In the genomic region with DNA sequence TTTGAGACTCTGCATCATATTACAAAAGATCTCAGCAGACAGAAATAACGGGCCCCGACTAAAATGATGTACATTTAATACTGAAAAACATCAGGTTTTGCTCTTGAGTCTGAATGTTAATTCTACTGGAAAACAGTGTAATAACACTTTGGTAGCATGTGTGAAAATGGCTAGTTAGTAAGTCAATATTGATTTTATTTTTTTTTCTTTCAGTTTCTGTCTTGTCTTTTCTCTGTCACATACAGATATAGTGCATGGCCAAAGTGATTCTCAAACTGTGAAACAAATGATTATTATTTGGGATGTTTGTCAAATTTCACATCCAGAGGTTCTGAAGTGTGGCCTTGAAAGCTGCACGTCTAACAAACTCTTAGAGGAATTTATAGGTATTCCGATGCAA, we compare ENCODE assay signal across 20 cellular contexts. TPM values are rescaled to one million over a fixed set of nuclear protein-coding genes. Genes with fewer than 3 reads are reported as not detected.
A peak's percentile ranks its signal among the peaks of the same experiment; 100 is the strongest.
DNase-seq lines count a peak whose midpoint lies in the region; ATAC-seq, FAIRE-seq and TF ChIP-seq lines count a peak whose summit lies in the region.
"Had no signal": no experiment of that assay in that cellular context is flagged by ENCODE, and none has a peak within 500 bp of the region (broad histone marks: within the 10 kb centered on the region; RNA-seq: fewer than 3 reads in every experiment).

No MANE protein-coding gene starts in this region.

- no peak for ATAC-seq in activated T-cell treated with anti-CD3 and anti-CD28 coated beads, Interleukin-2, amount 50 U/mL, for 72 hours (replicated peaks in 1 of 2)
- peak; percentile 19 for ATAC-seq in HG02852 (IDR thresholded peaks at IDR 0.05; ENCODE audit: unreplicated experiment)
- ATAC-seq in stimulated activated effector memory CD8-positive, alpha-beta T cell treated with anti-CD3 and anti-CD28 coated beads, Interleukin-12 subunit alpha, Interleukin-12 subunit beta, amount 100 ng/mL, for 72 hours, result no peak
- ATAC-seq: left cardiac atrium had no signal

- no peak overlapping the region for H2AFZ ChIP-seq in astrocyte (ENCODE audit: low read depth, low read length)
- H2AFZ ChIP-seq: GM23248 had no signal

- H3K4me3 Mint-ChIP-seq in activated T-cell treated with anti-CD3 and anti-CD28 coated beads, Interleukin-2, amount 50 U/mL, for 72 hours, result no peak overlapping the region
- H3K4me3 Mint-ChIP-seq in astrocyte (ENCODE audit: unreplicated experiment), result no peak overlapping the region
- no peak overlapping the region for H3K4me3 Mint-ChIP-seq in stimulated activated effector memory CD8-positive, alpha-beta T cell treated with anti-CD3 and anti-CD28 coated beads, Interleukin-12 subunit alpha, Interleukin-12 subunit beta, amount 100 ng/mL, for 72 hours

- no peak for TF ChIP-seq CTCF in astrocyte (IDR thresholded peaks at IDR 0.05; ENCODE audit: insufficient read depth, low read depth, low read length)

- H3K36me3 Mint-ChIP-seq in activated T-cell treated with anti-CD3 and anti-CD28 coated beads, Interleukin-2, amount 50 U/mL, for 72 hours (ENCODE audit: insufficient read depth in 2 of 2), result peaks cover 4 to 34% of the 10 kb centered on the region in 2 donors
- peaks cover 5% of the 10 kb centered on the region for H3K36me3 Mint-ChIP-seq in astrocyte (ENCODE audit: low read depth, unreplicated experiment)
- H3K36me3 Mint-ChIP-seq in stimulated activated effector memory CD8-positive, alpha-beta T cell treated with anti-CD3 and anti-CD28 coated beads, Interleukin-12 subunit alpha, Interleukin-12 subunit beta, amount 100 ng/mL, for 72 hours, result peaks cover 100% of the 10 kb centered on the region

- no peak for DNase-seq in activated T-cell treated with anti-CD3 and anti-CD28 coated beads, Interleukin-2, amount 50 U/mL, for 72 hours
- no peak for DNase-seq in activated T-cell treated with anti-CD3 and anti-CD28 coated beads for 4 hours
- no peak for DNase-seq in astrocyte (ENCODE audit: low read depth)
- no peak for DNase-seq in stimulated activated effector memory CD8-positive, alpha-beta T cell treated with anti-CD3 and anti-CD28 coated beads, Interleukin-12 subunit alpha, Interleukin-12 subunit beta, amount 100 ng/mL, for 72 hours (ENCODE audit: low spot score in 2 of 2)
- DNase-seq in activated effector memory CD4-positive, alpha-beta T cell treated with anti-CD3 and anti-CD28 coated beads, Interleukin-2, amount 50 U/mL, for 16 hours, result no peak
- no peak for DNase-seq in occipital lobe (lab: John Stamatoyannopoulos, UW)
- no peak for DNase-seq in NCI-H2227 (lab: John Stamatoyannopoulos, UW; ENCODE audit: unreplicated experiment)
- DNase-seq: activated CD4-positive, alpha-beta T cell treated with anti-CD3 and anti-CD28 coated beads, Interleukin-2, amount 50 U/mL, for 48 hours; foreskin melanocyte; GM23248; left cardiac atrium; NCI-H1092 treated with DMSO at 0.1 percent for 48 hours; ovary; Peyer's patch; stimulated activated CD4-positive, alpha-beta T cell treated with anti-CD3 and anti-CD28 coated beads, Interleukin-2, amount 100 ng/mL, for 24 hours; substantia nigra had no signal

- no peaks in the 10 kb centered on the region for H3K27me3 ChIP-seq in astrocyte (ENCODE audit: insufficient read depth, low read length)
- H3K27me3 ChIP-seq: ovary, Peyer's patch had no signal

- H3K36me3 ChIP-seq in astrocyte (ENCODE audit: insufficient read depth, low read length), result peaks cover 71% of the 10 kb centered on the region
- H3K36me3 ChIP-seq: ovary had no signal

- peak overlapping the region; percentile 5 for H3K27ac ChIP-seq in astrocyte (ENCODE audit: low read depth, low read length)
- H3K27ac ChIP-seq: coronary artery, ovary, Peyer's patch had no signal

- no peaks in the 10 kb centered on the region for H4K20me1 ChIP-seq in astrocyte (ENCODE audit: insufficient read depth, low read length)

- H3K4me1 Mint-ChIP-seq in activated T-cell treated with anti-CD3 and anti-CD28 coated beads, Interleukin-2, amount 50 U/mL, for 72 hours (ENCODE audit: low read depth), result no peaks in the 10 kb centered on the region
- peaks cover 32% of the 10 kb centered on the region for H3K4me1 Mint-ChIP-seq in astrocyte (ENCODE audit: low read depth, unreplicated experiment)
- peaks cover 7% of the 10 kb centered on the region for H3K4me1 Mint-ChIP-seq in stimulated activated effector memory CD8-positive, alpha-beta T cell treated with anti-CD3 and anti-CD28 coated beads, Interleukin-12 subunit alpha, Interleukin-12 subunit beta, amount 100 ng/mL, for 72 hours

- H3K9me3 ChIP-seq in astrocyte (ENCODE audit: insufficient read depth, low read depth, low read length), result no peaks in the 10 kb centered on the region
- H3K9me3 ChIP-seq: ovary, Peyer's patch had no signal

- no peak for FAIRE-seq in astrocyte (lab: Jason Lieb, UNC)
- FAIRE-seq: endothelial cell of umbilical vein, G401.6 had no signal

- no peak overlapping the region for H3K4me3 ChIP-seq in astrocyte (ENCODE audit: insufficient read depth, low read depth, low read length)
- H3K4me3 ChIP-seq: coronary artery, GM23248, ovary, Peyer's patch had no signal

- peak overlapping the region; percentile 82 for H3K27ac Mint-ChIP-seq in activated T-cell treated with anti-CD3 and anti-CD28 coated beads, Interleukin-2, amount 50 U/mL, for 72 hours
- no peak overlapping the region for H3K27ac Mint-ChIP-seq in astrocyte (ENCODE audit: unreplicated experiment)
- H3K27ac Mint-ChIP-seq in stimulated activated effector memory CD8-positive, alpha-beta T cell treated with anti-CD3 and anti-CD28 coated beads, Interleukin-12 subunit alpha, Interleukin-12 subunit beta, amount 100 ng/mL, for 72 hours, result peak overlapping the region; percentile 80

- H3K4me2 ChIP-seq in astrocyte (ENCODE audit: low read length), result no peak overlapping the region

- H3K79me2 ChIP-seq in astrocyte (ENCODE audit: insufficient read depth, low read length), result peaks cover 8% of the 10 kb centered on the region

- no peak overlapping the region for H3K9ac ChIP-seq in astrocyte (ENCODE audit: low read length)
- H3K9ac ChIP-seq: GM23248 had no signal

- H3K4me1 ChIP-seq in astrocyte (ENCODE audit: insufficient read depth, low read length), result peaks cover 26% of the 10 kb centered on the region
- H3K4me1 ChIP-seq: Peyer's patch had no signal

- H3K9me3 Mint-ChIP-seq in activated T-cell treated with anti-CD3 and anti-CD28 coated beads, Interleukin-2, amount 50 U/mL, for 72 hours, result no peaks in the 10 kb centered on the region
- H3K9me3 Mint-ChIP-seq in astrocyte (ENCODE audit: unreplicated experiment), result no peaks in the 10 kb centered on the region
- H3K9me3 Mint-ChIP-seq in stimulated activated effector memory CD8-positive, alpha-beta T cell treated with anti-CD3 and anti-CD28 coated beads, Interleukin-12 subunit alpha, Interleukin-12 subunit beta, amount 100 ng/mL, for 72 hours, result no peaks in the 10 kb centered on the region

- H3K27me3 Mint-ChIP-seq in activated T-cell treated with anti-CD3 and anti-CD28 coated beads, Interleukin-2, amount 50 U/mL, for 72 hours (ENCODE audit: low read depth), result no peaks in the 10 kb centered on the region
- no peaks in the 10 kb centered on the region for H3K27me3 Mint-ChIP-seq in astrocyte (ENCODE audit: low read depth, unreplicated experiment)

RNA-seq across cellular contexts. Expression of a gene that starts 23.1 kb away (rescaled TPM):
- 10 to 100 TPM; 58.0 to 64.6 TPM for total RNA-seq in activated T-cell treated with anti-CD3 and anti-CD28 coated beads, Interleukin-2, amount 50 U/mL, for 72 hours
- total RNA-seq in astrocyte (30.5 and 31.6 TPM in 2 replicates), occipital lobe (184 TPM)
